1 cellular context compared by ENCODE assay signal in the genomic region with DNA sequence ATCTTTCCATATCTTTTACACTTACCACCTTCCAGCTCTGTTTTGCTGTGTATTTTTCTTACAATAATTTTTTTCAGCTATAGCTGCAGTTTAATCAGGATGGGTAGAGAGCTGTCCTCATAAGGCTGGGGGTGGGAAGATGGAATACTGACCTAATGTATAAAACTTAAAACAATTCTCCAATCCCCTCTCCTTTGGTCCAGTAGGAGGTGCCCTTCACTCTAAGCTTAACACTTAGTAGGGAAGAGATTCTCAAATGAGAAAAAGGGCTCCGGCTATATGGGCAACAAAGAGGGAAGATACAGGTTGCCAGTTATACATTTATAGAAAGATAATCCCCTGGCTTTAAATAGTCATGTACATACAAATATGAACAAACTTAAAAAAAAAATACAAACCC.
TF ChIP-seq lines count a peak whose summit lies in the region.

No MANE protein-coding gene starts in this region.

TF ChIP-seq in A549, 52 proteins besides CTCF, POLR2A, EP300 and RAD21:
- TF ChIP-seq CBX8 (IDR thresholded peaks at IDR 0.05) (no peak), NFE2L2 (conservative IDR thresholded peaks at IDR 0.05; ENCODE audit: low read length) (no peak), POLR2AphosphoS2 (conservative IDR thresholded peaks at IDR 0.05; ENCODE audit: low read length) (no peak), RARB (CRISPR knock-in tag; IDR thresholded peaks at IDR 0.05) (no peak), GATA3 (IDR thresholded peaks at IDR 0.05; ENCODE audit: borderline replicate concordance) (no peak), NR3C1 (IDR thresholded peaks at IDR 0.05) (no peak), KDM1A (IDR thresholded peaks at IDR 0.05; ENCODE audit: low read depth) (no peak), MAFK (IDR thresholded peaks at IDR 0.05; ENCODE audit: partially characterized antibody) (no peak), HEYL (CRISPR knock-in tag; IDR thresholded peaks at IDR 0.05) (no peak), MAZ (IDR thresholded peaks at IDR 0.05; ENCODE audit: borderline replicate concordance, low read depth, low read length) (no peak), NPAS2 (CRISPR knock-in tag; IDR thresholded peaks at IDR 0.05; ENCODE audit: borderline replicate concordance) (no peak), JUN (IDR thresholded peaks at IDR 0.05) (no peak), TFCP2L1 (CRISPR knock-in tag; IDR thresholded peaks at IDR 0.05) (no peak), RNF2 (IDR thresholded peaks at IDR 0.05; ENCODE audit: borderline replicate concordance, low read depth) (no peak), HOXA7 (CRISPR knock-in tag; IDR thresholded peaks at IDR 0.05) (no peak)
- TF ChIP-seq, protein P1, sequence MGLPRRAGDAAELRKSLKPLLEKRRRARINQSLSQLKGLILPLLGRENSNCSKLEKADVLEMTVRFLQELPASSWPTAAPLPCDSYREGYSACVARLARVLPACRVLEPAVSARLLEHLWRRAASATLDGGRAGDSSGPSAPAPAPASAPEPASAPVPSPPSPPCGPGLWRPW (IDR thresholded peaks at IDR 0.05), result no peak
